Comparison of ENCODE assay signal across 24 cellular contexts in genomic region chr2:47539228-47539627, GRCh38. TPM values are rescaled to one million over a fixed set of nuclear protein-coding genes. Genes with fewer than 3 reads are reported as not detected.
A peak's percentile ranks its signal among the peaks of the same experiment; 100 is the strongest.
DNase-seq lines count a peak whose midpoint lies in the region; ATAC-seq and TF ChIP-seq lines count a peak whose summit lies in the region.
"Had no signal": no experiment of that assay in that cellular context is flagged by ENCODE, and none has a peak within 500 bp of the region (broad histone marks: within the 10 kb centered on the region; RNA-seq: fewer than 3 reads in every experiment).

No MANE protein-coding gene starts in this region.

- no peaks in the 10 kb centered on the region for H3K36me3 ChIP-seq in neural progenitor cell
- H3K36me3 ChIP-seq: uterus had no signal

- no peak overlapping the region for H3K27ac Mint-ChIP-seq in neural progenitor cell
- H3K27ac Mint-ChIP-seq: activated naive CD4-positive, alpha-beta T cell treated with anti-CD3 and anti-CD28 coated beads for 36 hours; naive thymus-derived CD8-positive, alpha-beta T cell had no signal

- no peak overlapping the region for H2AFZ ChIP-seq in neural progenitor cell (replicated peaks)

- H3K4me1 ChIP-seq in neural progenitor cell: peaks cover 9% of the 10 kb centered on the region
- H3K4me1 ChIP-seq: uterus had no signal

- H3K27me3 ChIP-seq in neural progenitor cell: no peaks in the 10 kb centered on the region
- H3K27me3 ChIP-seq: uterus had no signal

- no peak for ATAC-seq in HG03280 (IDR thresholded peaks at IDR 0.05; ENCODE audit: unreplicated experiment)
- ATAC-seq: naive thymus-derived CD8-positive, alpha-beta T cell had no signal

- peaks cover 8% of the 10 kb centered on the region for H3K27me3 Mint-ChIP-seq in neural progenitor cell (ENCODE audit: insufficient read depth, low read depth)
- H3K27me3 Mint-ChIP-seq: naive thymus-derived CD8-positive, alpha-beta T cell had no signal

- peaks cover 9% of the 10 kb centered on the region for H3K4me1 Mint-ChIP-seq in neural progenitor cell

- H3K36me3 Mint-ChIP-seq in neural progenitor cell: peaks cover 4% of the 10 kb centered on the region

- DNase-seq in NAMALWA (ENCODE audit: low spot score) (peak; percentile 21), choroid plexus epithelial cell (ENCODE audit: low read depth) (no peak), neural progenitor cell (ENCODE audit: low spot score) (no peak), SIG-M5 treated with dmso at 0.1 percent for 504 hours (lab: John Stamatoyannopoulos, UW; ENCODE audit: unreplicated experiment) (no peak), NCI-H2107 treated with DMSO at 0.1 percent for 48 hours (lab: John Stamatoyannopoulos, UW; ENCODE audit: unreplicated experiment) (no peak)
- no peak for DNase-seq in activated effector memory CD4-positive, alpha-beta T cell treated with Interleukin-2 at 50 U/mL for 16 hours
- DNase-seq: activated CD4-positive, alpha-beta T cell treated with anti-CD3 and anti-CD28 coated beads, Interleukin-2, amount 50 U/mL, for 4 hours; activated naive CD4-positive, alpha-beta T cell treated with anti-CD3 and anti-CD28 coated beads for 36 hours; activated T-cell treated with anti-CD3 and anti-CD28 coated beads for 4 hours; dermis blood vessel endothelial cell; EL; mesenchymal stem cell; naive thymus-derived CD8-positive, alpha-beta T cell; NCI-H1417 treated with DMSO at 0.1 percent for 48 hours; NCI-H2171 treated with DMSO at 0.1 percent for 48 hours; NCI-H69; stimulated activated CD4-positive, alpha-beta T cell treated with anti-CD3 and anti-CD28 coated beads, Interleukin-4, amount 100 ng/mL, for 1 hour; uterus had no signal

- no peak overlapping the region for H3K4me2 ChIP-seq in neural progenitor cell

- no peak overlapping the region for H3K27ac ChIP-seq in neural progenitor cell
- H3K27ac ChIP-seq: uterus had no signal

- H3K9ac ChIP-seq in neural progenitor cell: no peak overlapping the region

- no peak overlapping the region for H3K4me3 ChIP-seq in choroid plexus epithelial cell (ENCODE audit: low read depth, low read length)
- no peak overlapping the region for H3K4me3 ChIP-seq in neural progenitor cell
- H3K4me3 ChIP-seq: uterus had no signal

- no peaks in the 10 kb centered on the region for H3K79me2 ChIP-seq in neural progenitor cell (ENCODE audit: low read depth)

- no peaks in the 10 kb centered on the region for H3K9me3 Mint-ChIP-seq in neural progenitor cell
- H3K9me3 Mint-ChIP-seq: activated naive CD4-positive, alpha-beta T cell treated with anti-CD3 and anti-CD28 coated beads for 36 hours; naive thymus-derived CD8-positive, alpha-beta T cell had no signal

- TF ChIP-seq CTCF in GM12873 (IDR thresholded peaks at IDR 0.05; ENCODE audit: insufficient read depth, low read depth, low read length, missing control alignments) (peak; percentile 39), choroid plexus epithelial cell (conservative IDR thresholded peaks at IDR 0.05; ENCODE audit: low read depth, low read length) (peak; percentile 36), neural progenitor cell (IDR thresholded peaks at IDR 0.05) (peak; percentile 30)

- no peaks in the 10 kb centered on the region for H3K9me3 ChIP-seq in neural progenitor cell (ENCODE audit: low read depth)
- H3K9me3 ChIP-seq: uterus had no signal

- H3K4me3 Mint-ChIP-seq in neural progenitor cell: no peak overlapping the region
- H3K4me3 Mint-ChIP-seq: activated naive CD4-positive, alpha-beta T cell treated with anti-CD3 and anti-CD28 coated beads for 36 hours; naive thymus-derived CD8-positive, alpha-beta T cell had no signal

- H4K20me1 ChIP-seq in neural progenitor cell (ENCODE audit: low read depth): no peaks in the 10 kb centered on the region

- no peaks in the 10 kb centered on the region for H3F3A ChIP-seq in neural progenitor cell (ENCODE audit: low read depth)

RNA-seq across cellular contexts. Expression of gene KCNK12, which starts 31.6 kb away (rescaled TPM):
- 0.19 and 3.1 TPM in 2 replicates for total RNA-seq in neural progenitor cell (ENCODE audit: low replicate concordance)
- total RNA-seq: HT-29, LHCN-M2, posterior vena cava, skeletal muscle tissue had no signal
